Comparison of ENCODE assay signal across 22 cellular contexts in genomic region chr14:88030892-88031291, GRCh38. TPM values are rescaled to one million over a fixed set of nuclear protein-coding genes. Genes with fewer than 3 reads are reported as not detected.
"Had no signal": no experiment of that assay in that cellular context is flagged by ENCODE, and none has a peak within 500 bp of the region (broad histone marks: within the 10 kb centered on the region; RNA-seq: fewer than 3 reads in every experiment).

No MANE protein-coding gene starts in this region.

- H3K4me3 ChIP-seq: SJSA1, SK-N-MC had no signal

- H3K4me1 ChIP-seq: SJSA1 had no signal

- H3K27ac ChIP-seq: SJSA1, SK-N-MC had no signal

- H3K27me3 ChIP-seq: SJSA1 had no signal

- H3K9me3 ChIP-seq: SJSA1 had no signal

- DNase-seq: NCI-H1048, NCI-H1105, NCI-H1417, NCI-H1436 treated with DMSO at 0.1 percent for 48 hours, NCI-H1694, NCI-H187 treated with DMSO at 0.1 percent for 48 hours, NCI-H2029 treated with DMSO at 0.1 percent for 48 hours, NCI-H226, NCI-H446, NCI-H510A, NCI-H524 treated with DMSO at 0.1 percent for 48 hours, NCI-H69, NCI-H774, Right ventricle myocardium superior, RPMI8226, SIG-M5 had no signal

- H3K36me3 ChIP-seq: SJSA1 had no signal

- FAIRE-seq: RCC 7860 had no signal

RNA-seq across cellular contexts. Expression of gene GPR65, which starts 26.0 kb away (rescaled TPM):
- total RNA-seq: HT1080, LHCN-M2, MCF 10A had no signal

RNA-seq across cellular contexts. Expression of gene GALC, which starts 37.9 kb away (rescaled TPM):
- total RNA-seq: HT1080 had no signal
